ENCODE assay signal across 8 cellular contexts in the genomic region with DNA sequence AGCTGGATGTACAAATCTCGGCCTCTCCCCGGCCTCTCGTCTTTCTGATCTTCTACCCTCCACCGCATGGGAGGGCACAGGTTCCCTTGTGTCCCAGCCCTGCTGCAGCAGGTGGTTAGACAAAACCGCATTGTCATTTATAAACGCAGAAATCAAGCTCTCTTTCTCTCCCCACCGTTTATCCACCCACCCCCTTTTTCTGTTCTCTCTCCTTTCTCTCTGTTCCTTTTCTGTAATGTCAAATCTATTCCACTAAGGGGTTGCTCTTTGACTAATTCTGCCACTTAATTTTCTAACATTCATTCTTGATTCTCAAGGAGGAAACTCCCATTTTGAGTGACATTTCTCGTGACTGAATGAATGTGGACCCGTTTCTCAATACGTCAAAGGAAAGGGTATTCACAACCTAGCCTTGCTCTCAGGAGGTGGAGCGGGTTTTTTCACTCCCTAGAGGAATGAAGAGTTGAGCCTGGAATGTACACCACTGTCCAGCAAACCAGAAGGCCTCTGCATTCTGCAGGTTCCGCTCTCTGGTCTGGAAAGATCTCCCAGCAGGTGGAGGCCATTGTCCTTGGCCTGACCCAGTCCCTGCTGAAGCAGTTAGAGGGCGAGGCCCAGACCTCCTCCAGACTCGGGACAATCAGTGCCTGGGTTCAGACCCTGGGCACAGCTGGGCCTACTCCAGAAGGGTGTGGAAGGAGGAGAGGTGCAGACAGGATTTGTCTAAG.
A peak's percentile ranks its signal among the peaks of the same experiment; 100 is the strongest.
DNase-seq lines count a peak whose midpoint lies in the region; ATAC-seq and TF ChIP-seq lines count a peak whose summit lies in the region.

No MANE protein-coding gene starts in this region.

- DNase-seq in GM10266 (ENCODE audit: extremely low spot score) (peak; percentile 49), thyroid gland (peak; percentile 49 to 51), MG63 (no peak), NCI-H2171 treated with DMSO at 0.1 percent for 48 hours (lab: John Stamatoyannopoulos, UW) (no peak), ecto neural progenitor cell (ENCODE audit: low spot score) (no peak)
- no peak for DNase-seq in effector memory CD4-positive, alpha-beta T cell

- intact Hi-C loops in thyroid gland (cut with DNase I): loop anchor here (10.0 kb wide), 2 partner anchors 116 to 706 kb away; no protein-coding TSS in a partner anchor

- H3K36me3 ChIP-seq in effector memory CD4-positive, alpha-beta T cell (ENCODE audit: control insufficient read depth, insufficient read depth, low read length): no peaks in the 10 kb centered on the region
- no peaks in the 10 kb centered on the region for H3K36me3 ChIP-seq in thyroid gland
- no peaks in the 10 kb centered on the region for H3K36me3 ChIP-seq in MG63

- no peak overlapping the region for H3K27ac ChIP-seq in effector memory CD4-positive, alpha-beta T cell (ENCODE audit: insufficient read depth, low read length, poor library complexity, severe bottlenecking)
- H3K27ac ChIP-seq in thyroid gland: peak overlapping the region; percentile 83 to 85 (median 84)

- peaks cover 5% of the 10 kb centered on the region for H3K4me1 ChIP-seq in effector memory CD4-positive, alpha-beta T cell (ENCODE audit: control insufficient read depth, insufficient read depth, low read length, poor library complexity, severe bottlenecking)
- peaks cover 18 to 30% of the 10 kb centered on the region in 2 donors for H3K4me1 ChIP-seq in thyroid gland

- TF ChIP-seq CTCF in GM10266 (IDR thresholded peaks at IDR 0.05; ENCODE audit: control insufficient read depth, insufficient read depth, low read depth, missing control alignments) (peak; percentile 7), thyroid gland (IDR thresholded peaks at IDR 0.05) (no peak)

- no peaks in the 10 kb centered on the region for H3K9me3 ChIP-seq in effector memory CD4-positive, alpha-beta T cell (ENCODE audit: control insufficient read depth, low read length)
- H3K9me3 ChIP-seq in thyroid gland (no peaks in the 10 kb centered on the region), MG63 (no peaks in the 10 kb centered on the region)

- TF ChIP-seq POLR2A in thyroid gland (IDR thresholded peaks at IDR 0.05): no peak

- H3K27me3 ChIP-seq in effector memory CD4-positive, alpha-beta T cell (replicated peaks; ENCODE audit: control insufficient read depth, insufficient read depth, low read length, poor library complexity, severe bottlenecking): no peaks in the 10 kb centered on the region
- H3K27me3 ChIP-seq in thyroid gland: no peaks in the 10 kb centered on the region
- H3K27me3 ChIP-seq in MG63: no peaks in the 10 kb centered on the region

- peak; percentile 58 for ATAC-seq in GM19455 (IDR thresholded peaks at IDR 0.05; ENCODE audit: unreplicated experiment)
- peak; percentile 56 for ATAC-seq in HG03460 (IDR thresholded peaks at IDR 0.05; ENCODE audit: unreplicated experiment)

- WGBS in thyroid gland, 2 donors: 56 to 57% methylated on average over 13 to 14 of the region's 14 CpGs

- peak overlapping the region; percentile 1 for H3K4me3 ChIP-seq in effector memory CD4-positive, alpha-beta T cell (ENCODE audit: insufficient read depth, low read depth, low read length, poor library complexity, severe bottlenecking)
- no peak overlapping the region for H3K4me3 ChIP-seq in thyroid gland (replicated peaks in 1 of 3)
- no peak overlapping the region for H3K4me3 ChIP-seq in MG63

Comparison
In these comparisons a context has a peak if more than half of its experiments do, and no peak if none do; other contexts are left out.
1. DNase-seq: peak in GM10266 (single experiment) and thyroid gland (2 of 2); none in effector memory CD4-positive, alpha-beta T cell (0 of 3), MG63 (single experiment), NCI-H2171 treated with DMSO at 0.1 percent for 48 hours (single experiment) and ecto neural progenitor cell (single experiment).